Comparison of ENCODE assay signal across 9 cellular contexts in the genomic region with DNA sequence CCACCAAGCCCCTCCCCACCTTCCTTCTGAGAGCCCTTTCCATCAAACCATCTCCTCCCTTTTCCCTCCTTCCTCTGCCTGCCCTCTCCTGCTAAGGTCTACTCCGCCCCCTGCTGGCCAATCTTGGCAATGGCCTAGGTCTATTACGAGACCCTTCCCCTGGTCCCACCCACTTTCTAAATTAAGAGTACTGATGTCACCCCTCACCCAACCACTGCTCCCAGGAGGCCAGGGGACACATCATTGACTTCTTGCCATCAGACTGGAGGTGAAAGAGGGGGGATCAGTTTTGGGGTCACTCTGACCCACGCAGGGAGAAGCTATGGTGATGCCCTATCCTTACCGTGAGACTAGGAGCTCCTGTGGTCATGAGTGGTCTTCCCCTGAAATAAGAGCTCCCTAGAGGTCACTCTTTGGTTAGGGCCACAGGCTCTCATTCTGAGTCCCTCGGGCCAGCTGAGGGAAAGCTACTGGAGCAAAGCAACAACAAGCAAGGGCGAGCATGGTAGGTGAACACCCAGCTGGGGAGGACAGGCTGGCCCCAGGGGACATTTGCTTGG. TPM values are rescaled to one million over a fixed set of nuclear protein-coding genes. Genes with fewer than 3 reads are reported as not detected.
DNase-seq lines count a peak whose midpoint lies in the region; ATAC-seq and TF ChIP-seq lines count a peak whose summit lies in the region.
"Had no signal": no experiment of that assay in that cellular context is flagged by ENCODE, and none has a peak within 500 bp of the region (broad histone marks: within the 10 kb centered on the region; RNA-seq: fewer than 3 reads in every experiment).

No MANE protein-coding gene starts in this region.

- H3K27ac ChIP-seq in hepatocyte = no peak overlapping the region
- H3K27ac ChIP-seq in spleen = no peak overlapping the region
- H3K27ac ChIP-seq: epithelial cell of prostate had no signal

- intact Hi-C loops in spleen (cut with DNase I; ENCODE audit: low total_unique reads) = loop anchor here (5.0 kb wide), 1 partner anchor 143 kb away; no protein-coding TSS in a partner anchor

- H3K4me1 ChIP-seq in hepatocyte (ENCODE audit: insufficient read depth) (peaks cover 1% of the 10 kb centered on the region), spleen (peaks cover 0 to 10% (median 5%) of the 10 kb centered on the region in 6 donors)

- no peaks in the 10 kb centered on the region for H3K9me3 ChIP-seq in hepatocyte (ENCODE audit: low read depth)
- no peaks in the 10 kb centered on the region for H3K9me3 ChIP-seq in spleen

- TF ChIP-seq CTCF in GM12865 (IDR thresholded peaks at IDR 0.05; ENCODE audit: insufficient read depth, low read depth, low read length, missing control alignments) = peak; percentile 90
- peak; percentile 91 for TF ChIP-seq CTCF in hepatocyte (IDR thresholded peaks at IDR 0.05; ENCODE audit: poor library complexity)
- peak; percentile 71 to 96 (median 88) for TF ChIP-seq CTCF in spleen (IDR thresholded peaks at IDR 0.05 in 8 of 11, conservative IDR thresholded peaks at IDR 0.05 in 3 of 11)

- H3K79me2 ChIP-seq in hepatocyte = no peaks in the 10 kb centered on the region

- no peak for TF ChIP-seq POLR2A in spleen (IDR thresholded peaks at IDR 0.05)

- H2AFZ ChIP-seq in hepatocyte = no peak overlapping the region

- 33% methylated on average over 6 of the region's 6 CpGs for WGBS in hepatocyte (ENCODE audit: low lambda C conversion rate, missing lambda C conversion rate)
- 30 to 46% (median 41%) methylated on average over 5 to 6 of the region's 6 CpGs for WGBS in spleen, 5 donors

- no peak overlapping the region for H3K4me3 ChIP-seq in GM12865 (ENCODE audit: low read depth, low read length)
- H3K4me3 ChIP-seq in hepatocyte = no peak overlapping the region
- H3K4me3 ChIP-seq in spleen = no peak overlapping the region

- ATAC-seq in HG02973 (IDR thresholded peaks at IDR 0.05; ENCODE audit: unreplicated experiment) = no peak
- no peak for ATAC-seq in HG02610 (IDR thresholded peaks at IDR 0.05; ENCODE audit: unreplicated experiment)

- no peaks in the 10 kb centered on the region for H4K20me1 ChIP-seq in hepatocyte (ENCODE audit: insufficient read depth, poor library complexity, severe bottlenecking)

- H3K27me3 ChIP-seq in hepatocyte = no peaks in the 10 kb centered on the region
- peaks cover 0 to 25% (median 0%) of the 10 kb centered on the region in 7 donors for H3K27me3 ChIP-seq in spleen (replicated peaks in 1 of 7)

- H3K9me2 ChIP-seq in hepatocyte (replicated peaks; ENCODE audit: insufficient read depth) = no peaks in the 10 kb centered on the region

- peak; percentile 69 for DNase-seq in GM12865 (ENCODE audit: low read depth)
- DNase-seq in NCI-H187 treated with DMSO at 0.1 percent for 48 hours (lab: John Stamatoyannopoulos, UW) = peak; percentile 75
- DNase-seq in T-helper 22 cell (ENCODE audit: low read depth) = peak; percentile 31
- peak in 46 of 58 donors; percentile 3 to 81 (median 28) for DNase-seq in anterior cingulate cortex (lab: John Stamatoyannopoulos, UW)
- peak; percentile 86 for DNase-seq in hepatocyte (ENCODE audit: low spot score)
- DNase-seq in spleen = peak; percentile 92

- H3K36me3 ChIP-seq in hepatocyte (replicated peaks; ENCODE audit: insufficient read depth, low read depth) (no peaks in the 10 kb centered on the region), spleen (no peaks in the 10 kb centered on the region)

- H3K4me2 ChIP-seq in hepatocyte = no peak overlapping the region

RNA-seq across cellular contexts. Expression of gene S100A7, which starts 34.6 kb away (rescaled TPM):
- total RNA-seq in hepatocyte (0.60 TPM in 1 of 2 replicates, not detected in the other), spleen (not detected)
- polyA plus RNA-seq in hepatocyte (1.0 and 2.5 TPM in 2 replicates), spleen (not detected)

RNA-seq across cellular contexts. Expression of gene S100A6, which starts 40.7 kb away (rescaled TPM):
- total RNA-seq in hepatocyte = 140 and 173 TPM in 2 replicates
- polyA plus RNA-seq in hepatocyte = 657 and 701 TPM in 2 replicates
- 100 to 1,000 TPM; 121 to 403 (median 193) TPM for total RNA-seq in spleen
- 100 to 1,000 TPM; 578 to 779 (median 653) TPM for polyA plus RNA-seq in spleen

RNA-seq across cellular contexts. Expression of gene S100A5, which starts 45.7 kb away (rescaled TPM):
- total RNA-seq in hepatocyte (not detected in 2 replicates), spleen (1 to 10 TPM in 1 of 7 donors, not detected in 6; 2.8 TPM)
- polyA plus RNA-seq in hepatocyte (0.54 and 1.0 TPM in 2 replicates), spleen (under 1 TPM in 2 of 3 donors, not detected in 1; 0.32 to 0.46 TPM)

RNA-seq across cellular contexts. Expression of gene S100A4, which starts 50.5 kb away (rescaled TPM):
- 64.1 and 101 TPM in 2 replicates for total RNA-seq in hepatocyte
- polyA plus RNA-seq in hepatocyte = 116 and 187 TPM in 2 replicates
- total RNA-seq in spleen = 100 to 1,000 TPM; 161 to 521 (median 309) TPM
- polyA plus RNA-seq in spleen = 100 to 1,000 TPM; 309 to 755 (median 572) TPM

RNA-seq across cellular contexts. Expression of gene S100A3, which starts 54.0 kb away (rescaled TPM):
- total RNA-seq in hepatocyte (2.6 and 2.7 TPM in 2 replicates), spleen (1 to 10 TPM in 2 of 7 donors, under 1 TPM in 1, not detected in 4; 0.44 to 1.3 (median 1.0) TPM)
- polyA plus RNA-seq in hepatocyte (1.9 and 6.1 TPM in 2 replicates), spleen (1 to 10 TPM; 1.1 to 2.6 (median 2.2) TPM)

Comparison
In these comparisons a context has a peak if more than half of its experiments do, and no peak if none do; other contexts are left out.
1. DNase-seq: peak in every context shown above with its lines; median percentile 92 in spleen; 86 in hepatocyte; 75 in NCI-H187 treated with DMSO at 0.1 percent for 48 hours; 69 in GM12865; 31 in T-helper 22 cell; 28 in anterior cingulate cortex.